In genomic region chr1:32963746-32964460, GRCh38 we compare ENCODE assay signal across 8 cellular contexts. TPM values are rescaled to one million over a fixed set of nuclear protein-coding genes. Genes with fewer than 3 reads are reported as not detected.
DNase-seq lines count a peak whose midpoint lies in the region; ATAC-seq and TF ChIP-seq lines count a peak whose summit lies in the region.

No MANE protein-coding gene starts in this region.

- H3K4me1 ChIP-seq in IMR-90 (ENCODE audit: control insufficient read depth, insufficient read depth, low read length) (peaks cover 16% of the 10 kb centered on the region), skeletal muscle tissue (ENCODE audit: control insufficient read depth in 3 of 3, insufficient read depth in 3 of 3, low read length in 3 of 3) (peaks cover 9 to 11% (median 11%) of the 10 kb centered on the region in 3 donors)

- intact Hi-C loops in IMR-90 (cut with micrococcal nuclease), result loop anchor here (1.0 to 2.0 kb wide), 2 partner anchors 25 to 43 kb away; no protein-coding TSS in a partner anchor

- peak overlapping the region; percentile 2; the same call in 1 of the 2 replicates for H3K23ac ChIP-seq in IMR-90 (ENCODE audit: low read depth, low read length)

- peak overlapping the region; percentile 94 for H3K4me3 ChIP-seq in IMR-90 (ENCODE audit: insufficient read depth, low read depth, low read length)
- H3K4me3 ChIP-seq in iPS-11a (ENCODE audit: low read depth, low read length), result peak overlapping the region; percentile 78
- peak overlapping the region; percentile 79 to 97 (median 91) for H3K4me3 ChIP-seq in skeletal muscle tissue (ENCODE audit: low read length in 3 of 3)

- H3K36me3 ChIP-seq in IMR-90 (ENCODE audit: control insufficient read depth, insufficient read depth, low read length) (no peaks in the 10 kb centered on the region), skeletal muscle tissue (ENCODE audit: control insufficient read depth in 3 of 3, insufficient read depth in 3 of 3, low read length in 3 of 3) (no peaks in the 10 kb centered on the region)

- H2BK15ac ChIP-seq in IMR-90 (ENCODE audit: low read depth, low read length), result no peak overlapping the region

- peaks cover 25 to 36% of the 10 kb centered on the region in 2 experiments for H3K79me1 ChIP-seq in IMR-90 (ENCODE audit: low read depth in 1 of 2, low read length in 2 of 2)

- H4K91ac ChIP-seq in IMR-90 (ENCODE audit: insufficient read depth, low read depth, low read length), result no peak overlapping the region

- TF ChIP-seq POLR2A in IMR-90 (IDR thresholded peaks at IDR 0.05; ENCODE audit: low read depth, low read length), result no peak

- CTCF ChIA-PET in IMR-90 (lab: Yijun Ruan, JAX), result interaction anchor here (1.9 kb wide), 1 partner anchor 43 kb away, joined by 11 read pairs; no protein-coding TSS in a partner anchor

- H3K9me1 ChIP-seq in IMR-90 (ENCODE audit: insufficient read depth, low read length), result peaks cover 12% of the 10 kb centered on the region

- no peak overlapping the region for H2BK20ac ChIP-seq in IMR-90 (ENCODE audit: low read depth, low read length)

- dilution Hi-C loops in IMR-90 (cut with HindIII; ENCODE audit: low sequenced_read_pairs, unreplicated experiment), result no loop called here

- peak overlapping the region; percentile 67 for H2AK9ac ChIP-seq in IMR-90 (replicated peaks; ENCODE audit: low read depth, low read length, poor library complexity)

- H3K18ac ChIP-seq in IMR-90 (ENCODE audit: low read depth, low read length), result no peak overlapping the region

- no peak for TF ChIP-seq CTCF in IMR-90 (conservative IDR thresholded peaks at IDR 0.05; ENCODE audit: low read depth, low read length)

- POLR2A ChIA-PET in IMR-90 (lab: Charles Lee; ENCODE audit: unreplicated experiment), result no interaction called here

- H3K9me3 ChIP-seq in IMR-90 (ENCODE audit: control insufficient read depth, insufficient read depth, low read length), result no peaks in the 10 kb centered on the region
- no peaks in the 10 kb centered on the region for H3K9me3 ChIP-seq in skeletal muscle tissue (ENCODE audit: control insufficient read depth in 3 of 3, low read length in 3 of 3)

- WGBS in IMR-90 (ENCODE audit: extremely low coverage in 2 of 2, insufficient read length in 1 of 2), 2 experiments, result 1% methylated on average over 46 of the region's 78 CpGs; no CpG with 5 or more reads in 1 of the 2 experiments

- peaks cover 24% of the 10 kb centered on the region for H4K20me1 ChIP-seq in IMR-90 (ENCODE audit: insufficient read depth, low read length)

- no peak overlapping the region for H2BK120ac ChIP-seq in IMR-90 (ENCODE audit: low read depth, low read length)

- ATAC-seq in GM21447 (IDR thresholded peaks at IDR 0.05; ENCODE audit: unreplicated experiment), result peak; percentile 13
- peak; percentile 24 for ATAC-seq in IMR-90 (ENCODE audit: low read depth)

- no peak overlapping the region for H3K14ac ChIP-seq in IMR-90 (replicated peaks; ENCODE audit: low read depth, low read length)

- H2AK5ac ChIP-seq in IMR-90 (ENCODE audit: low read depth, low read length), result no peak overlapping the region

- DNase-seq in COLO668 (lab: John Stamatoyannopoulos, UW; ENCODE audit: unreplicated experiment) (peak; percentile 86), IMR-90 (peak; percentile 33), T-helper 2 cell (peak; percentile 30 to 80 (median 49)), astrocyte of the hippocampus (ENCODE audit: low read depth, low spot score) (peak; percentile 74), inferior parietal cortex (ENCODE audit: extremely low spot score) (no peak)

- peak overlapping the region; percentile 88 for H3K4me2 ChIP-seq in IMR-90 (ENCODE audit: low read depth, low read length)

- H3K4ac ChIP-seq in IMR-90 (ENCODE audit: low read depth, low read length), result peak overlapping the region; percentile 50; the same call in 1 of the 2 replicates

- no peak for TF ChIP-seq RAD21 in IMR-90 (IDR thresholded peaks at IDR 0.05; ENCODE audit: low read length)

- no peak overlapping the region for H4K5ac ChIP-seq in IMR-90 (ENCODE audit: low read depth, low read length)

- H2AFZ ChIP-seq in IMR-90 (replicated peaks; ENCODE audit: low read length, poor library complexity), result peak overlapping the region; percentile 92

- H3K27ac ChIP-seq in IMR-90 (ENCODE audit: insufficient read depth, low read length), result peak overlapping the region; percentile 65
- peak overlapping the region; percentile 68 for H3K27ac ChIP-seq in skeletal muscle tissue (ENCODE audit: low read depth, low read length)

- in situ Hi-C loops in IMR-90 (cut with MboI; ENCODE audit: low sequenced_read_pairs), result no loop called here

- BruUV-seq in IMR-90 (replicated peaks; lab: Mats Ljungman, UMichigan), result no TSS peak

- H3K56ac ChIP-seq in IMR-90 (ENCODE audit: extremely low read depth, insufficient read depth, low read length), result no peak overlapping the region

- peak overlapping the region; percentile 48 for H2BK5ac ChIP-seq in IMR-90 (ENCODE audit: low read depth, low read length, poor library complexity, severe bottlenecking)

- H3K9ac ChIP-seq in IMR-90 (ENCODE audit: low read depth, low read length) (peak overlapping the region; percentile 67), skeletal muscle tissue (ENCODE audit: low read depth in 1 of 3, low read length in 3 of 3) (peak overlapping the region; percentile 74 to 85 (median 76))

- no peak overlapping the region for H4K8ac ChIP-seq in IMR-90 (ENCODE audit: low read depth in 2 of 2, low read length in 2 of 2)

- no peaks in the 10 kb centered on the region for H3K27me3 ChIP-seq in IMR-90 (ENCODE audit: control insufficient read depth, insufficient read depth, low read length)
- H3K27me3 ChIP-seq in skeletal muscle tissue (ENCODE audit: control insufficient read depth in 3 of 3, insufficient read depth in 3 of 3, low read length in 3 of 3), result peaks cover 0 to 11% (median 4%) of the 10 kb centered on the region in 3 donors

TF ChIP-seq in IMR-90, 13 proteins besides CTCF, POLR2A, EP300 and RAD21:
- TF ChIP-seq CEBPB (IDR thresholded peaks at IDR 0.05; ENCODE audit: low read depth, low read length) (no peak), MXI1 (IDR thresholded peaks at IDR 0.05; ENCODE audit: borderline replicate concordance, low read depth, low read length) (peak; percentile 64; the same call in 1 of the 2 replicates), NFE2L2 (IDR thresholded peaks at IDR 0.05; ENCODE audit: low read depth, low read length) (no peak), MAZ (IDR thresholded peaks at IDR 0.05; ENCODE audit: borderline replicate concordance, low read depth, low read length) (no peak), RFX5 (IDR thresholded peaks at IDR 0.05; ENCODE audit: low read depth, low read length) (no peak), BHLHE40 (IDR thresholded peaks at IDR 0.05; ENCODE audit: low read depth, low read length) (0 out of 2 replicates have a peak, but pooled peaks have one; percentile 34), MAFK (IDR thresholded peaks at IDR 0.05; ENCODE audit: low read depth, low read length) (no peak), FOS (IDR thresholded peaks at IDR 0.05; ENCODE audit: low read depth, low read length) (no peak)
- TF ChIP-seq, protein P1, sequence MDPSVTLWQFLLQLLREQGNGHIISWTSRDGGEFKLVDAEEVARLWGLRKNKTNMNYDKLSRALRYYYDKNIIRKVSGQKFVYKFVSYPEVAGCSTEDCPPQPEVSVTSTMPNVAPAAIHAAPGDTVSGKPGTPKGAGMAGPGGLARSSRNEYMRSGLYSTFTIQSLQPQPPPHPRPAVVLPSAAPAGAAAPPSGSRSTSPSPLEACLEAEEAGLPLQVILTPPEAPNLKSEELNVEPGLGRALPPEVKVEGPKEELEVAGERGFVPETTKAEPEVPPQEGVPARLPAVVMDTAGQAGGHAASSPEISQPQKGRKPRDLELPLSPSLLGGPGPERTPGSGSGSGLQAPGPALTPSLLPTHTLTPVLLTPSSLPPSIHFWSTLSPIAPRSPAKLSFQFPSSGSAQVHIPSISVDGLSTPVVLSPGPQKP (IDR thresholded peaks at IDR 0.05; ENCODE audit: borderline replicate concordance, low read depth, low read length), result no peak
TF ChIP-seq in IMR-90: peak in this region for 2.

RNA-seq across cellular contexts. Expression of gene RNF19B, which starts 0.7 kb away (rescaled TPM):
- 9.2 and 10.0 TPM in 2 replicates for total RNA-seq in IMR-90 (2012; rRNA removed)
- polyA plus RNA-seq in IMR-90 (2012; rRNA removed), result 11.4 and 11.6 TPM in 2 replicates
- polyA plus RNA-seq in IMR-90 (2012; cell fraction: cytosol; rRNA removed), result 9.2 and 10.4 TPM in 2 replicates
- 6.9 and 12.0 TPM in 2 replicates for polyA plus RNA-seq in IMR-90 (2012; cell fraction: nucleus; rRNA removed; ENCODE audit: low replicate concordance)
- 5.7 TPM for total RNA-seq in skeletal muscle tissue
